In the genomic region with DNA sequence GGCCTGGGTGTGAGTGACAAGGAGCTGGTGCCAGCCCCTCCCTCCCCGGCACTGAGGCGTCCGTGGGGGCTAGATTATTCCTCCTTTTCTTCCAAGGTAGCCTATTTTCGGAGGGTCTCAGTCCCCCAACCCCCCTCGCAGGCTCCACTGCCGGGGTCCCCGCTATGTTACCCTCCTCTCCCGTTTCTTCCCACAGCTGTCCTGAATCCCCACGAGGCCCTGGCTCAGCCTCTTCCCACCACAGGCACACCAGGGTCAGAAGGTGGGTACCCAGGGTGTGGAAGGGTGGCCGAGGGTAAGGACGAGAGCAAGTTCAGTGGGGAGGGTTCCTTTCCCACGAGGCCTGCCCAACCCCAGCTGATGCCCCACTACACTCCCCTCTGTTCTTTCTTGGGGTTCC, we compare ENCODE assay signal across 1 cellular context.
TF ChIP-seq lines count a peak whose summit lies in the region.

No MANE protein-coding gene starts in this region.

TF ChIP-seq in WTC11, 78 proteins besides CTCF, POLR2A, EP300 and RAD21 (continued from another document):
- TF ChIP-seq PRDM15 (CRISPR knock-in tag; IDR thresholded peaks at IDR 0.05) (no peak), ZBTB21 (CRISPR knock-in tag; IDR thresholded peaks at IDR 0.05; ENCODE audit: borderline replicate concordance) (no peak), ZNF416 (CRISPR knock-in tag; IDR thresholded peaks at IDR 0.05) (no peak), ATF3 (CRISPR knock-in tag; conservative IDR thresholded peaks at IDR 0.05) (no peak), MXD4 (CRISPR knock-in tag; IDR thresholded peaks at IDR 0.05; ENCODE audit: borderline replicate concordance) (no peak), TP53 (CRISPR knock-in tag; IDR thresholded peaks at IDR 0.05) (no peak), ZNF121 (CRISPR knock-in tag; IDR thresholded peaks at IDR 0.05) (no peak)
